36 cellular contexts compared by ENCODE assay signal in the genomic region with DNA sequence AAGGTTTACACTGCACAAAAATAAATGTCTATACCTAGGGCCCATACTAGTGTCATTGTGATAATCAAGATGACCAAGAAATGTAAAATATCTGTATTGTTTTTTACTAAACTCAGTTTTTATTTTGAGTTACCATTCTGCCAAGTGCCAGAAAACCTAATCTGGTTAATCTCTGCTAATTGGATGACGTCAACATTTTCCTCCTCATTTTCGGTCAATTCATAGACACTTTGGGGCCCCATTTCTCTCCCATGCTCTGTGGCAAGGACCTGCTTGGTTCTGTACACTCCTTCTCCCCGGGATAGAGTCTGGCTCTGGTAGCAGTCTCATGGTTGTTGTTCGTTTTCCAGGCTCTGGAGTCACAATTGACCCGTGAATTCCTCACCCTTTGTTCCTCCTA.
"Had no signal": no experiment of that assay in that cellular context is flagged by ENCODE, and none has a peak within 500 bp of the region (broad histone marks: within the 10 kb centered on the region; RNA-seq: fewer than 3 reads in every experiment).

No MANE protein-coding gene starts in this region.

- H3K27me3 ChIP-seq: brain microvascular endothelial cell had no signal

- H3K36me3 ChIP-seq: brain microvascular endothelial cell, breast epithelium, WERI-Rb-1 had no signal

- ATAC-seq: activated CD4-positive, alpha-beta T cell treated with anti-CD3 and anti-CD28 coated beads for 36 hours; activated CD4-positive, CD25-positive, alpha-beta regulatory T cell treated with anti-CD3 and anti-CD28 coated beads, Interleukin-2, amount 50 U/mL, for 24 hours; activated CD8-positive, alpha-beta memory T cell treated with anti-CD3 and anti-CD28 coated beads, Interleukin-2, amount 10 ng/mL, durations not matched to agents 7 days and 5 days; activated CD8-positive, alpha-beta T cell treated with anti-CD3 and anti-CD28 coated beads, Interleukin-2, amount 10 ng/mL, durations not matched to agents 7 days and 5 days; activated naive CD8-positive, alpha-beta T cell treated with anti-CD3 and anti-CD28 coated beads, Interleukin-2, amount 50 U/mL, for 24 hours; body of pancreas; WTC11 had no signal

- H3K4me3 Mint-ChIP-seq: activated CD4-positive, alpha-beta memory T cell treated with anti-CD3 and anti-CD28 coated beads, Interleukin-2, amount 10 ng/mL, durations not matched to agents 7 days and 5 days; activated CD4-positive, alpha-beta T cell treated with anti-CD3 and anti-CD28 coated beads for 36 hours; activated CD4-positive, alpha-beta T cell treated with anti-CD3 and anti-CD28 coated beads, Interleukin-2, amount 10 ng/mL, durations not matched to agents 7 days and 5 days; activated CD8-positive, alpha-beta memory T cell treated with anti-CD3 and anti-CD28 coated beads, Interleukin-2, amount 10 ng/mL, durations not matched to agents 7 days and 5 days; activated CD8-positive, alpha-beta T cell treated with anti-CD3 and anti-CD28 coated beads, Interleukin-2, amount 10 ng/mL, durations not matched to agents 7 days and 5 days; activated naive CD4-positive, alpha-beta T cell treated with anti-CD3 and anti-CD28 coated beads, Interleukin-2, amount 10 ng/mL, durations not matched to agents 7 days and 5 days; activated naive CD4-positive, alpha-beta T cell treated with anti-CD3 and anti-CD28 coated beads, Interleukin-2, amount 50 U/mL, for 24 hours; activated naive CD8-positive, alpha-beta T cell; activated naive CD8-positive, alpha-beta T cell treated with anti-CD3 and anti-CD28 coated beads, Interleukin-2, amount 10 ng/mL, durations not matched to agents 7 days and 5 days; activated naive CD8-positive, alpha-beta T cell treated with anti-CD3 and anti-CD28 coated beads, Interleukin-2, amount 50 U/mL, for 24 hours; activated T-cell treated with anti-CD3 and anti-CD28 coated beads, Interleukin-2, amount 50 U/mL, for 24 hours; T-helper 1 cell treated with Interleukin-12 subunit alpha and Interleukin-12 subunit beta and Interleukin-4 antibody, amounts not matched to agents 30 μg/mL and 1 μg/mL, for 36 hours; T-helper 2 cell treated with Interferon-gamma antibody and Interleukin-4, amounts not matched to agents 5 μg/mL and 100 μg/mL, for 36 hours; WTC11 had no signal

- H3K9me3 Mint-ChIP-seq: activated CD4-positive, alpha-beta memory T cell treated with anti-CD3 and anti-CD28 coated beads, Interleukin-2, amount 10 ng/mL, durations not matched to agents 7 days and 5 days; activated CD4-positive, alpha-beta T cell treated with anti-CD3 and anti-CD28 coated beads, Interleukin-2, amount 10 ng/mL, durations not matched to agents 7 days and 5 days; activated naive CD4-positive, alpha-beta T cell treated with anti-CD3 and anti-CD28 coated beads, Interleukin-2, amount 10 ng/mL, durations not matched to agents 7 days and 5 days; activated naive CD4-positive, alpha-beta T cell treated with anti-CD3 and anti-CD28 coated beads, Interleukin-2, amount 50 U/mL, for 24 hours; activated naive CD8-positive, alpha-beta T cell treated with anti-CD3 and anti-CD28 coated beads, Interleukin-2, amount 10 ng/mL, durations not matched to agents 7 days and 5 days; activated T-cell treated with anti-CD3 and anti-CD28 coated beads, Interleukin-2, amount 50 U/mL, for 24 hours; activated T-helper 2 cell treated with anti-CD3 and anti-CD28 coated beads, Interferon-gamma antibody, Interleukin-2, Interleukin-4, amounts not matched to agents 10 μg/mL and 5 μg/mL and 100 μg/mL, durations not matched to agents 14 hours and 24 hours and 36 hours; T-helper 1 cell treated with Interleukin-12 subunit alpha and Interleukin-12 subunit beta and Interleukin-4 antibody, amounts not matched to agents 30 μg/mL and 1 μg/mL, for 36 hours; T-helper 2 cell treated with Interferon-gamma antibody and Interleukin-4, amounts not matched to agents 5 μg/mL and 100 μg/mL, for 36 hours; WTC11 had no signal

- DNase-seq: activated CD4-positive, alpha-beta memory T cell treated with anti-CD3 and anti-CD28 coated beads, Interleukin-2, amount 10 ng/mL, durations not matched to agents 7 days and 5 days; activated CD4-positive, alpha-beta T cell treated with anti-CD3 and anti-CD28 coated beads for 1 hour; activated CD4-positive, alpha-beta T cell treated with anti-CD3 and anti-CD28 coated beads for 36 hours; activated CD4-positive, alpha-beta T cell treated with anti-CD3 and anti-CD28 coated beads for 48 hours; activated CD4-positive, alpha-beta T cell treated with anti-CD3 and anti-CD28 coated beads, Interleukin-2, amount 10 ng/mL, durations not matched to agents 7 days and 5 days; activated CD4-positive, alpha-beta T cell treated with anti-CD3 and anti-CD28 coated beads, Interleukin-2, amount 50 U/mL, for 48 hours; activated CD4-positive, CD25-positive, alpha-beta regulatory T cell; activated CD8-positive, alpha-beta memory T cell treated with anti-CD3 and anti-CD28 coated beads for 24 hours; activated CD8-positive, alpha-beta memory T cell treated with anti-CD3 and anti-CD28 coated beads, Interleukin-2, amount 10 ng/mL, durations not matched to agents 7 days and 5 days; activated CD8-positive, alpha-beta memory T cell treated with anti-CD3 and anti-CD28 coated beads, Interleukin-2, amount 50 U/mL, for 48 hours; activated CD8-positive, alpha-beta T cell treated with anti-CD3 and anti-CD28 coated beads, Interleukin-2, amount 10 ng/mL, durations not matched to agents 7 days and 5 days; activated effector memory CD4-positive, alpha-beta T cell treated with Interleukin-2 at 50 U/mL for 16 hours; activated gamma-delta T cell; activated naive CD4-positive, alpha-beta T cell treated with anti-CD3 and anti-CD28 coated beads, Interleukin-2, amount 10 ng/mL, durations not matched to agents 7 days and 5 days; activated naive CD4-positive, alpha-beta T cell treated with Interleukin-2 at 50 U/mL for 16 hours; activated naive CD8-positive, alpha-beta T cell treated with anti-CD3 and anti-CD28 coated beads, Interleukin-2, amount 10 ng/mL, durations not matched to agents 7 days and 5 days; activated naive CD8-positive, alpha-beta T cell treated with anti-CD3 and anti-CD28 coated beads, Interleukin-2, amount 50 U/mL, for 24 hours; activated T-cell treated with anti-CD3 and anti-CD28 coated beads, Interleukin-2, amount 50 U/mL, for 24 hours; activated T-cell treated with anti-CD3 and anti-CD28 coated beads, Interleukin-2, amount 50 U/mL, for 48 hours; amygdala; aorta; body of pancreas; brain microvascular endothelial cell; central memory CD4-positive, alpha-beta T cell; T-helper 1 cell; T-helper 2 cell; T-helper 9 cell; WERI-Rb-1 had no signal

- H3K4me3 ChIP-seq: body of pancreas, breast epithelium had no signal

- H3K36me3 Mint-ChIP-seq: activated naive CD4-positive, alpha-beta T cell treated with anti-CD3 and anti-CD28 coated beads, Interleukin-2, amount 10 ng/mL, durations not matched to agents 7 days and 5 days; activated naive CD4-positive, alpha-beta T cell treated with anti-CD3 and anti-CD28 coated beads, Interleukin-2, amount 50 U/mL, for 24 hours; activated naive CD8-positive, alpha-beta T cell; activated naive CD8-positive, alpha-beta T cell treated with anti-CD3 and anti-CD28 coated beads, Interleukin-2, amount 10 ng/mL, durations not matched to agents 7 days and 5 days; WTC11 had no signal

- H3K9me3 ChIP-seq: body of pancreas, breast epithelium had no signal

- H3K27ac ChIP-seq: body of pancreas, brain microvascular endothelial cell, breast epithelium, WERI-Rb-1 had no signal

- H3K4me1 ChIP-seq: breast epithelium had no signal

- H3K27ac Mint-ChIP-seq: activated CD4-positive, alpha-beta memory T cell treated with anti-CD3 and anti-CD28 coated beads, Interleukin-2, amount 10 ng/mL, durations not matched to agents 7 days and 5 days; activated CD4-positive, alpha-beta T cell treated with anti-CD3 and anti-CD28 coated beads for 36 hours; activated CD4-positive, alpha-beta T cell treated with anti-CD3 and anti-CD28 coated beads, Interleukin-2, amount 10 ng/mL, durations not matched to agents 7 days and 5 days; activated CD8-positive, alpha-beta memory T cell treated with anti-CD3 and anti-CD28 coated beads, Interleukin-2, amount 10 ng/mL, durations not matched to agents 7 days and 5 days; activated CD8-positive, alpha-beta T cell treated with anti-CD3 and anti-CD28 coated beads, Interleukin-2, amount 10 ng/mL, durations not matched to agents 7 days and 5 days; activated naive CD4-positive, alpha-beta T cell treated with anti-CD3 and anti-CD28 coated beads, Interleukin-2, amount 10 ng/mL, durations not matched to agents 7 days and 5 days; activated naive CD4-positive, alpha-beta T cell treated with anti-CD3 and anti-CD28 coated beads, Interleukin-2, amount 50 U/mL, for 24 hours; activated naive CD8-positive, alpha-beta T cell; activated naive CD8-positive, alpha-beta T cell treated with anti-CD3 and anti-CD28 coated beads, Interleukin-2, amount 10 ng/mL, durations not matched to agents 7 days and 5 days; activated naive CD8-positive, alpha-beta T cell treated with anti-CD3 and anti-CD28 coated beads, Interleukin-2, amount 50 U/mL, for 24 hours; activated T-cell treated with anti-CD3 and anti-CD28 coated beads, Interleukin-2, amount 50 U/mL, for 24 hours; activated T-helper 2 cell treated with anti-CD3 and anti-CD28 coated beads, Interferon-gamma antibody, Interleukin-2, Interleukin-4, amounts not matched to agents 10 μg/mL and 5 μg/mL and 100 μg/mL, durations not matched to agents 14 hours and 24 hours and 36 hours; T-helper 1 cell treated with Interleukin-12 subunit alpha and Interleukin-12 subunit beta and Interleukin-4 antibody, amounts not matched to agents 30 μg/mL and 1 μg/mL, for 36 hours; T-helper 2 cell treated with Interferon-gamma antibody and Interleukin-4, amounts not matched to agents 5 μg/mL and 100 μg/mL, for 36 hours; WTC11 had no signal

- H3K4me1 Mint-ChIP-seq: activated CD4-positive, alpha-beta memory T cell treated with anti-CD3 and anti-CD28 coated beads, Interleukin-2, amount 10 ng/mL, durations not matched to agents 7 days and 5 days had no signal
